23 cellular contexts compared by ENCODE assay signal in the genomic region with DNA sequence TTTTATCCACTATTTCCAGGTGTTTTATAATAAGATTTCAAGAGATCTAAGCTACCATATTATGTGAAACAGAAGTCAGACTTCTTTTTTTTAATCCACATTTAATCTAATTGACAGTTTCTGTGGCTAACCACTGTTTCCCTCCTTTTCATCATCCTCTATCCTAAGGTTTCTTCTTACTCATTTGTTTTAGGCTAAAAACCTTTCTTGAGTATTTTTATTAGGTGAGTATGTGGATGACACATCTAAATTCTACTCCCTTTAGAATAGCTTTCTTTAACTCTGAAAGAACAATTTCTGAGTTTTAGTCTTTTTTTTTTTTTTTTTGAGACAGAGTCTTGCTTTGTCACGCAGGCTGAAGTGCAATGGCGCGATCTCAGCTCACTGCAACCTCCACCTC.
"Had no signal": no experiment of that assay in that cellular context is flagged by ENCODE, and none has a peak within 500 bp of the region (broad histone marks: within the 10 kb centered on the region; RNA-seq: fewer than 3 reads in every experiment).

No MANE protein-coding gene starts in this region.

- H3K36me3 ChIP-seq: esophagus squamous epithelium, lower lobe of right lung, right lobe of liver, tibial artery had no signal

- H3K27ac ChIP-seq: esophagus squamous epithelium, lower lobe of right lung, parathyroid adenoma, right lobe of liver, testis, tibial artery had no signal

- H3K4me3 ChIP-seq: esophagus squamous epithelium, lower lobe of right lung, mucosa of descending colon, right lobe of liver, testis, tibial artery had no signal

- H3K79me2 ChIP-seq: parathyroid adenoma had no signal

- H3K9me3 Mint-ChIP-seq: effector memory CD8-positive, alpha-beta T cell; natural killer cell treated with Interleukin-12 subunit alpha and Interleukin-12 subunit beta and Interleukin-15 and Interleukin-18, amount 100 ng/mL, for 72 hours; neural crest cell; stimulated activated effector memory CD8-positive, alpha-beta T cell treated with anti-CD3 and anti-CD28 coated beads, Interleukin-12 subunit alpha, Interleukin-12 subunit beta, amount 100 ng/mL, for 72 hours; type B pancreatic cell had no signal

- H3K36me3 Mint-ChIP-seq: natural killer cell treated with Interleukin-12 subunit alpha and Interleukin-12 subunit beta and Interleukin-15 and Interleukin-18, amount 100 ng/mL, for 72 hours; stimulated activated effector memory CD8-positive, alpha-beta T cell treated with anti-CD3 and anti-CD28 coated beads, Interleukin-12 subunit alpha, Interleukin-12 subunit beta, amount 100 ng/mL, for 72 hours; type B pancreatic cell had no signal

- H3K9ac ChIP-seq: parathyroid adenoma had no signal

- H2AFZ ChIP-seq: parathyroid adenoma had no signal

- ATAC-seq: effector memory CD8-positive, alpha-beta T cell; left ventricle myocardium superior; mucosa of descending colon; natural killer cell treated with Interleukin-12 subunit alpha and Interleukin-12 subunit beta and Interleukin-15 and Interleukin-18, amount 100 ng/mL, for 72 hours; right lobe of liver; stimulated activated effector memory CD8-positive, alpha-beta T cell treated with anti-CD3 and anti-CD28 coated beads, Interleukin-12 subunit alpha, Interleukin-12 subunit beta, amount 100 ng/mL, for 72 hours had no signal

- H3K27me3 Mint-ChIP-seq: progenitor cell of endocrine pancreas, type B pancreatic cell had no signal

- DNase-seq: cortex of kidney; effector memory CD8-positive, alpha-beta T cell; erythroblast; esophagus squamous epithelium; left ventricle myocardium superior; lower lobe of right lung; mucosa of descending colon; naive B cell; right lobe of liver; small intestine; stimulated activated CD4-positive, alpha-beta T cell treated with anti-CD3 and anti-CD28 coated beads, Interleukin-12 subunit alpha, Interleukin-12 subunit beta, amount 100 ng/mL, for 4 hours; stimulated activated CD4-positive, alpha-beta T cell treated with anti-CD3 and anti-CD28 coated beads, Interleukin-1b, Interleukin-23, amount 100 ng/mL, for 48 hours; stimulated activated CD4-positive, alpha-beta T cell treated with anti-CD3 and anti-CD28 coated beads, Interleukin-4, amount 100 ng/mL, for 24 hours; stimulated activated naive CD4-positive, alpha-beta T cell treated with Interleukin-2 at 50 U/mL for 16 hours; testis; tibial artery had no signal

- H3K4me1 Mint-ChIP-seq: memory B cell; naive B cell; stimulated activated effector memory CD8-positive, alpha-beta T cell treated with anti-CD3 and anti-CD28 coated beads, Interleukin-12 subunit alpha, Interleukin-12 subunit beta, amount 100 ng/mL, for 72 hours had no signal

- H3K4me1 ChIP-seq: esophagus squamous epithelium, parathyroid adenoma, right lobe of liver, testis, tibial artery had no signal

- H3K27ac Mint-ChIP-seq: effector memory CD8-positive, alpha-beta T cell; memory B cell; naive B cell; natural killer cell treated with Interleukin-12 subunit alpha and Interleukin-12 subunit beta and Interleukin-15 and Interleukin-18, amount 100 ng/mL, for 72 hours; stimulated activated effector memory CD8-positive, alpha-beta T cell treated with anti-CD3 and anti-CD28 coated beads, Interleukin-12 subunit alpha, Interleukin-12 subunit beta, amount 100 ng/mL, for 72 hours; type B pancreatic cell had no signal

- H3K27me3 ChIP-seq: esophagus squamous epithelium, right lobe of liver, testis, tibial artery had no signal

- H3K9me3 ChIP-seq: esophagus squamous epithelium, lower lobe of right lung, mucosa of descending colon, right lobe of liver, testis, tibial artery had no signal

- H3K4me3 Mint-ChIP-seq: effector memory CD8-positive, alpha-beta T cell; memory B cell; naive B cell; natural killer cell treated with Interleukin-12 subunit alpha and Interleukin-12 subunit beta and Interleukin-15 and Interleukin-18, amount 100 ng/mL, for 72 hours; neural crest cell; stimulated activated effector memory CD8-positive, alpha-beta T cell treated with anti-CD3 and anti-CD28 coated beads, Interleukin-12 subunit alpha, Interleukin-12 subunit beta, amount 100 ng/mL, for 72 hours; type B pancreatic cell had no signal
